Comparison of ENCODE assay signal across 1 cellular context in genomic region chr10:131980321-131980720, GRCh38.
TF ChIP-seq lines count a peak whose summit lies in the region.

No MANE protein-coding gene starts in this region.

TF ChIP-seq in IMR-90, 13 proteins besides CTCF, POLR2A, EP300 and RAD21 (continued from another document):
- TF ChIP-seq MAFK (IDR thresholded peaks at IDR 0.05; ENCODE audit: low read depth, low read length) (no peak), ELK1 (IDR thresholded peaks at IDR 0.05; ENCODE audit: borderline replicate concordance, low read depth, low read length) (no peak), BHLHE40 (IDR thresholded peaks at IDR 0.05; ENCODE audit: low read depth, low read length) (no peak), USF2 (IDR thresholded peaks at IDR 0.05; ENCODE audit: low read depth, low read length) (no peak), RCOR1 (IDR thresholded peaks at IDR 0.05; ENCODE audit: insufficient replicate concordance, low read length) (no peak), MXI1 (IDR thresholded peaks at IDR 0.05; ENCODE audit: borderline replicate concordance, low read depth, low read length) (no peak), CHD1 (IDR thresholded peaks at IDR 0.05; ENCODE audit: low read depth, low read length) (no peak), RFX5 (IDR thresholded peaks at IDR 0.05; ENCODE audit: low read depth, low read length) (no peak), FOS (IDR thresholded peaks at IDR 0.05; ENCODE audit: low read depth, low read length) (no peak)
